In the genomic region with DNA sequence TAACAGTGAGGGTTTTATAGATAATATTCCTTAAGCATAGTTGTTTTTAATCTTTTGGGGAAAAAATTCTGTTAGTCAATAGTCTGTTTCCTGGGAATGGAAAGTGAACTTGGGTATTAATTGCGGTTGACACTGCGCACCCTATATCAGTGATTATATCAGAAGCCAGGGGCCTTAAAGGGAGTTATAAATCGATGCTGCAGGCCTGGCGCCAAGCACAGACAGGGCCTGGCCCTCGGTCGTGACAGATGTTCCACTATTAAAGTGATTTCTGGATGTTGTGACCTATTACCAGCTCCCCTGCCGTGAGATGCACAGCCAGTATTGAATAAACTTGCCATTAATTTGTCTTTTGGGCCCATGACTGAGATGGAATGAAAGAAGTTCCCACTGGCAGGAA, we compare ENCODE assay signal across 24 cellular contexts. TPM values are rescaled to one million over a fixed set of nuclear protein-coding genes. Genes with fewer than 3 reads are reported as not detected.
A peak's percentile ranks its signal among the peaks of the same experiment; 100 is the strongest.
DNase-seq lines count a peak whose midpoint lies in the region; ATAC-seq and TF ChIP-seq lines count a peak whose summit lies in the region.
"Had no signal": no experiment of that assay in that cellular context is flagged by ENCODE, and none has a peak within 500 bp of the region (broad histone marks: within the 10 kb centered on the region; RNA-seq: fewer than 3 reads in every experiment).

No MANE protein-coding gene starts in this region.

- H3K36me3 ChIP-seq in BE2C, result no peaks in the 10 kb centered on the region
- H3K36me3 ChIP-seq: BLaER1 had no signal

- H3K27ac Mint-ChIP-seq in HFFc6, result 0 out of 2 replicates have a peak overlapping the region, but pooled peaks have one; percentile 16
- peak overlapping the region; percentile 75 for H3K27ac Mint-ChIP-seq in nephron progenitor cell
- no peak overlapping the region for H3K27ac Mint-ChIP-seq in stimulated activated naive CD8-positive, alpha-beta T cell treated with anti-CD3 and anti-CD28 coated beads, Interleukin-15, amount 100 ng/mL, for 72 hours
- H3K27ac Mint-ChIP-seq: CD4-positive, alpha-beta T cell had no signal

- H3K9me3 Mint-ChIP-seq in HFFc6 (no peaks in the 10 kb centered on the region), nephron progenitor cell (peaks cover 7% of the 10 kb centered on the region)
- H3K9me3 Mint-ChIP-seq in stimulated activated naive CD8-positive, alpha-beta T cell treated with anti-CD3 and anti-CD28 coated beads, Interleukin-15, amount 100 ng/mL, for 72 hours, result no peaks in the 10 kb centered on the region
- H3K9me3 Mint-ChIP-seq: CD4-positive, alpha-beta T cell had no signal

- H3K36me3 Mint-ChIP-seq in HFFc6 (ENCODE audit: low read depth) (no peaks in the 10 kb centered on the region; the same call in 1 of the 2 replicates), nephron progenitor cell (ENCODE audit: low read depth) (no peaks in the 10 kb centered on the region)

- TF ChIP-seq CTCF in BE2C (IDR thresholded peaks at IDR 0.05; ENCODE audit: low read depth, low read length) (no peak), HFFc6 (IDR thresholded peaks at IDR 0.05) (no peak), nephron progenitor cell (IDR thresholded peaks at IDR 0.05) (no peak)

- H3K9me3 ChIP-seq in BE2C, result no peaks in the 10 kb centered on the region
- H3K9me3 ChIP-seq: BLaER1 had no signal

- peaks cover 7% of the 10 kb centered on the region for H3K4me1 ChIP-seq in BE2C
- H3K4me1 ChIP-seq: BLaER1 had no signal

- H3K27me3 ChIP-seq in BE2C, result no peaks in the 10 kb centered on the region
- H3K27me3 ChIP-seq: BLaER1 had no signal

- H3K27me3 Mint-ChIP-seq in HFFc6 (ENCODE audit: insufficient read depth) (no peaks in the 10 kb centered on the region), nephron progenitor cell (ENCODE audit: low read depth, poor library complexity) (peaks cover 3% of the 10 kb centered on the region)
- no peaks in the 10 kb centered on the region for H3K27me3 Mint-ChIP-seq in stimulated activated naive CD8-positive, alpha-beta T cell treated with anti-CD3 and anti-CD28 coated beads, Interleukin-15, amount 100 ng/mL, for 72 hours
- H3K27me3 Mint-ChIP-seq: CD4-positive, alpha-beta T cell had no signal

- DNase-seq in BE2C (peak; percentile 48), HFFc6 (no peak), NCI-H82 treated with DMSO at 0.1 percent for 48 hours (lab: John Stamatoyannopoulos, UW; ENCODE audit: unreplicated experiment) (peak; percentile 22), nephron progenitor cell (peak; percentile 4)
- DNase-seq in stimulated activated naive CD8-positive, alpha-beta T cell treated with anti-CD3 and anti-CD28 coated beads, Interleukin-15, amount 100 ng/mL, for 72 hours, result no peak
- no peak for DNase-seq in effector CD8-positive, alpha-beta T cell (lab: John Stamatoyannopoulos, UW)
- DNase-seq: CD4-positive, alpha-beta T cell; COR-L47; DMS153; GOT3; KBM-7; MM.1S; NCI-H1048; NCI-H1417 treated with DMSO at 0.1 percent for 48 hours; NCI-H187 treated with DMSO at 0.1 percent for 48 hours; NCI-H2107; NCI-H345; NK-92 treated with Interleukin-12 subunit alpha and Interleukin-12 subunit beta, amount 100 ng/mL, for 24 hours; SIG-M5 had no signal

- H3K4me3 Mint-ChIP-seq in HFFc6 (no peak overlapping the region), nephron progenitor cell (no peak overlapping the region)
- no peak overlapping the region for H3K4me3 Mint-ChIP-seq in stimulated activated naive CD8-positive, alpha-beta T cell treated with anti-CD3 and anti-CD28 coated beads, Interleukin-15, amount 100 ng/mL, for 72 hours
- H3K4me3 Mint-ChIP-seq: CD4-positive, alpha-beta T cell had no signal

- no peak overlapping the region for H3K4me3 ChIP-seq in BE2C (ENCODE audit: low read depth, low read length)
- H3K4me3 ChIP-seq: BLaER1 had no signal

- ATAC-seq in HG03520 (IDR thresholded peaks at IDR 0.05; ENCODE audit: unreplicated experiment), result no peak
- no peak for ATAC-seq in stimulated activated naive CD8-positive, alpha-beta T cell treated with anti-CD3 and anti-CD28 coated beads, Interleukin-15, amount 100 ng/mL, for 72 hours
- ATAC-seq in HG02571 (IDR thresholded peaks at IDR 0.05; ENCODE audit: unreplicated experiment), result no peak
- ATAC-seq: HepG2 had no signal

- H3K4me1 Mint-ChIP-seq in HFFc6 (ENCODE audit: low read depth), result peaks cover 37% of the 10 kb centered on the region
- no peaks in the 10 kb centered on the region for H3K4me1 Mint-ChIP-seq in nephron progenitor cell
- no peaks in the 10 kb centered on the region for H3K4me1 Mint-ChIP-seq in stimulated activated naive CD8-positive, alpha-beta T cell treated with anti-CD3 and anti-CD28 coated beads, Interleukin-15, amount 100 ng/mL, for 72 hours

RNA-seq across cellular contexts. Expression of a gene that starts 45.0 kb away (rescaled TPM):
- polyA plus RNA-seq in BE2C (2012; ENCODE audit: insufficient read depth, insufficient read length, low read depth), result 0.08 TPM
- total RNA-seq in HFFc6 (2021; fragmentation: NEBNext Ultra II Directional; extraction: Animal tissue kit (Norgen Biotek cat#: 25700)), result 10 to 100 TPM; 44.4 to 91.2 (median 74.2) TPM
- total RNA-seq: CD4-positive, alpha-beta T cell; T-helper 1 cell treated with Interleukin-12 subunit alpha and Interleukin-12 subunit beta and Interleukin-4 antibody, amounts not matched to agents 30 ng/mL and 1 ng/mL, for 36 hours had no signal

Comparison
In these comparisons a context has a peak if more than half of its experiments do, and no peak if none do; other contexts are left out.
1. DNase-seq: peak in BE2C (single experiment), NCI-H82 treated with DMSO at 0.1 percent for 48 hours (single experiment) and nephron progenitor cell (single experiment); none in HFFc6 (single experiment), stimulated activated naive CD8-positive, alpha-beta T cell treated with anti-CD3 and anti-CD28 coated beads, Interleukin-15, amount 100 ng/mL, for 72 hours (0 of 2) and effector CD8-positive, alpha-beta T cell (single experiment).
2. H3K27ac Mint-ChIP-seq: peak in HFFc6 (single experiment) and nephron progenitor cell (single experiment); none in stimulated activated naive CD8-positive, alpha-beta T cell treated with anti-CD3 and anti-CD28 coated beads, Interleukin-15, amount 100 ng/mL, for 72 hours (0 of 2).